39 cellular contexts compared by ENCODE assay signal in genomic region chrX:23338334-23338733, GRCh38. TPM values are rescaled to one million over a fixed set of nuclear protein-coding genes. Genes with fewer than 3 reads are reported as not detected.
"Had no signal": no experiment of that assay in that cellular context is flagged by ENCODE, and none has a peak within 500 bp of the region (broad histone marks: within the 10 kb centered on the region; RNA-seq: fewer than 3 reads in every experiment).

No MANE protein-coding gene starts in this region.

- H3K27ac ChIP-seq: adrenal gland, cardiac muscle cell, VCaP had no signal

- FAIRE-seq: bronchial epithelial cell, TTC549 had no signal

- H3K9me3 Mint-ChIP-seq: activated B cell treated with CpG ODN at 0.5 μM for 24 hours; activated CD4-positive, alpha-beta memory T cell treated with anti-CD3 and anti-CD28 coated beads for 36 hours; activated CD4-positive, alpha-beta T cell treated with anti-CD3 and anti-CD28 coated beads, Interleukin-2, amount 10 ng/mL, durations not matched to agents 24 days and 14 days; activated CD8-positive, alpha-beta T cell treated with anti-CD3 and anti-CD28 coated beads for 36 hours; activated naive CD4-positive, alpha-beta T cell treated with anti-CD3 and anti-CD28 coated beads for 36 hours; activated naive CD4-positive, alpha-beta T cell treated with anti-CD3 and anti-CD28 coated beads, Interleukin-2, amount 50 U/mL, for 72 hours; activated naive CD8-positive, alpha-beta T cell treated with anti-CD3 and anti-CD28 coated beads for 36 hours; activated T-cell treated with anti-CD3 and anti-CD28 coated beads, Interleukin-2, amount 50 U/mL, for 4 hours; activated T-cell treated with anti-CD3 and anti-CD28 coated beads, Interleukin-2, amount 50 U/mL, for 72 hours; activated T-helper 1 cell treated with anti-CD3 and anti-CD28 coated beads, Interleukin-12 subunit alpha, Interleukin-12 subunit beta, Interleukin-2, Interleukin-4 antibody, amounts not matched to agents 30 ng/mL and 10 ng/mL and 1 ng/mL, durations not matched to agents 14 hours and 24 hours and 36 hours; activated T-helper 17 cell treated with anti-CD3 and anti-CD28 coated beads, Interleukin-2, amount 50 U/mL, for 72 hours; central memory CD8-positive, alpha-beta T cell; T-cell; T-helper 1 cell treated with Interleukin-12 subunit alpha and Interleukin-12 subunit beta and Interleukin-4 antibody, amounts not matched to agents 30 μg/mL and 1 μg/mL, for 36 hours; T-helper 2 cell treated with Interferon-gamma antibody and Interleukin-4, amounts not matched to agents 5 μg/mL and 100 μg/mL, for 36 hours had no signal

- H3K27ac Mint-ChIP-seq: activated B cell treated with CpG ODN at 0.5 μM for 24 hours; activated CD4-positive, alpha-beta memory T cell treated with anti-CD3 and anti-CD28 coated beads for 36 hours; activated CD4-positive, alpha-beta T cell treated with anti-CD3 and anti-CD28 coated beads, Interleukin-2, amount 10 ng/mL, durations not matched to agents 24 days and 14 days; activated CD8-positive, alpha-beta T cell treated with anti-CD3 and anti-CD28 coated beads for 36 hours; activated naive CD4-positive, alpha-beta T cell treated with anti-CD3 and anti-CD28 coated beads for 36 hours; activated naive CD4-positive, alpha-beta T cell treated with anti-CD3 and anti-CD28 coated beads, Interleukin-2, amount 50 U/mL, for 72 hours; activated naive CD8-positive, alpha-beta T cell treated with anti-CD3 and anti-CD28 coated beads for 36 hours; activated T-cell treated with anti-CD3 and anti-CD28 coated beads, Interleukin-2, amount 50 U/mL, for 72 hours; activated T-helper 1 cell treated with anti-CD3 and anti-CD28 coated beads, Interleukin-12 subunit alpha, Interleukin-12 subunit beta, Interleukin-2, Interleukin-4 antibody, amounts not matched to agents 30 ng/mL and 10 ng/mL and 1 ng/mL, durations not matched to agents 14 hours and 24 hours and 36 hours; activated T-helper 17 cell treated with anti-CD3 and anti-CD28 coated beads, Interleukin-2, amount 50 U/mL, for 72 hours; brain; T-cell; T-helper 1 cell treated with Interleukin-12 subunit alpha and Interleukin-12 subunit beta and Interleukin-4 antibody, amounts not matched to agents 30 μg/mL and 1 μg/mL, for 36 hours; T-helper 2 cell treated with Interferon-gamma antibody and Interleukin-4, amounts not matched to agents 5 μg/mL and 100 μg/mL, for 36 hours had no signal

- H3K36me3 Mint-ChIP-seq: activated CD4-positive, alpha-beta memory T cell treated with anti-CD3 and anti-CD28 coated beads for 36 hours; activated naive CD4-positive, alpha-beta T cell treated with anti-CD3 and anti-CD28 coated beads, Interleukin-2, amount 50 U/mL, for 72 hours; activated naive CD8-positive, alpha-beta T cell treated with anti-CD3 and anti-CD28 coated beads for 36 hours; brain; T-cell had no signal

- H3K4me1 Mint-ChIP-seq: activated CD4-positive, alpha-beta T cell treated with anti-CD3 and anti-CD28 coated beads, Interleukin-2, amount 10 ng/mL, durations not matched to agents 24 days and 14 days; activated naive CD8-positive, alpha-beta T cell treated with anti-CD3 and anti-CD28 coated beads for 36 hours; activated T-helper 17 cell treated with anti-CD3 and anti-CD28 coated beads, Interleukin-2, amount 50 U/mL, for 72 hours; central memory CD8-positive, alpha-beta T cell had no signal

- H3K4me3 ChIP-seq: adrenal gland, cardiac muscle cell had no signal

- H3K36me3 ChIP-seq: adrenal gland, cardiac muscle cell had no signal

- H3K4me3 Mint-ChIP-seq: activated B cell treated with CpG ODN at 0.5 μM for 24 hours; activated CD4-positive, alpha-beta memory T cell treated with anti-CD3 and anti-CD28 coated beads for 36 hours; activated CD4-positive, alpha-beta T cell treated with anti-CD3 and anti-CD28 coated beads, Interleukin-2, amount 10 ng/mL, durations not matched to agents 24 days and 14 days; activated CD8-positive, alpha-beta T cell treated with anti-CD3 and anti-CD28 coated beads for 36 hours; activated naive CD4-positive, alpha-beta T cell treated with anti-CD3 and anti-CD28 coated beads for 36 hours; activated naive CD8-positive, alpha-beta T cell treated with anti-CD3 and anti-CD28 coated beads for 36 hours; activated T-cell treated with anti-CD3 and anti-CD28 coated beads, Interleukin-2, amount 50 U/mL, for 4 hours; activated T-cell treated with anti-CD3 and anti-CD28 coated beads, Interleukin-2, amount 50 U/mL, for 72 hours; activated T-helper 1 cell treated with anti-CD3 and anti-CD28 coated beads, Interleukin-12 subunit alpha, Interleukin-12 subunit beta, Interleukin-2, Interleukin-4 antibody, amounts not matched to agents 30 ng/mL and 10 ng/mL and 1 ng/mL, durations not matched to agents 14 hours and 24 hours and 36 hours; activated T-helper 17 cell treated with anti-CD3 and anti-CD28 coated beads, Interleukin-2, amount 50 U/mL, for 72 hours; central memory CD8-positive, alpha-beta T cell; T-cell; T-helper 1 cell treated with Interleukin-12 subunit alpha and Interleukin-12 subunit beta and Interleukin-4 antibody, amounts not matched to agents 30 μg/mL and 1 μg/mL, for 36 hours; T-helper 2 cell treated with Interferon-gamma antibody and Interleukin-4, amounts not matched to agents 5 μg/mL and 100 μg/mL, for 36 hours had no signal

- ATAC-seq: activated CD8-positive, alpha-beta T cell treated with anti-CD3 and anti-CD28 coated beads for 36 hours; activated naive CD4-positive, alpha-beta T cell treated with anti-CD3 and anti-CD28 coated beads, Interleukin-2, amount 50 U/mL, for 72 hours; activated T-cell treated with anti-CD3 and anti-CD28 coated beads, Interleukin-2, amount 50 U/mL, for 4 hours; activated T-cell treated with anti-CD3 and anti-CD28 coated beads, Interleukin-2, amount 50 U/mL, for 72 hours; activated T-helper 17 cell treated with anti-CD3 and anti-CD28 coated beads, Interleukin-2, amount 50 U/mL, for 72 hours; T-cell had no signal

- H3K4me1 ChIP-seq: adrenal gland had no signal

- H3K9me3 ChIP-seq: adrenal gland had no signal

- DNase-seq: activated B cell treated with CpG ODN at 0.5 μM for 24 hours; activated CD4-positive, alpha-beta memory T cell treated with anti-CD3 and anti-CD28 coated beads for 36 hours; activated CD4-positive, alpha-beta T cell treated with anti-CD3 and anti-CD28 coated beads for 4 hours; activated CD4-positive, alpha-beta T cell treated with anti-CD3 and anti-CD28 coated beads, Interleukin-2, amount 10 ng/mL, durations not matched to agents 24 days and 14 days; activated CD4-positive, alpha-beta T cell treated with anti-CD3 and anti-CD28 coated beads, Interleukin-2, amount 50 U/mL, for 1 hour; activated CD4-positive, alpha-beta T cell treated with anti-CD3 and anti-CD28 coated beads, Interleukin-2, amount 50 U/mL, for 4 hours; activated CD4-positive, CD25-positive, alpha-beta regulatory T cell treated with anti-CD3 and anti-CD28 coated beads, Interleukin-2, amount 50 U/mL, for 72 hours; activated CD8-positive, alpha-beta memory T cell treated with anti-CD3 and anti-CD28 coated beads, Interleukin-2, amount 50 U/mL, for 4 hours; activated CD8-positive, alpha-beta T cell treated with anti-CD3 and anti-CD28 coated beads for 36 hours; activated effector memory CD4-positive, alpha-beta T cell treated with anti-CD3 and anti-CD28 coated beads, Interleukin-2, amount 50 U/mL, for 16 hours; activated gamma-delta T cell treated with Interleukin-2 at 50 U/mL for 16 hours; activated naive CD4-positive, alpha-beta T cell; activated naive CD4-positive, alpha-beta T cell treated with anti-CD3 and anti-CD28 coated beads for 36 hours; activated naive CD4-positive, alpha-beta T cell treated with anti-CD3 and anti-CD28 coated beads, Interleukin-2, amount 50 U/mL, for 16 hours; activated naive CD8-positive, alpha-beta T cell treated with anti-CD3 and anti-CD28 coated beads for 36 hours; activated T-cell treated with anti-CD3 and anti-CD28 coated beads for 4 hours; activated T-cell treated with anti-CD3 and anti-CD28 coated beads, Interleukin-2, amount 50 U/mL, for 1 hour; activated T-cell treated with anti-CD3 and anti-CD28 coated beads, Interleukin-2, amount 50 U/mL, for 4 hours; activated T-cell treated with anti-CD3 and anti-CD28 coated beads, Interleukin-2, amount 50 U/mL, for 72 hours; adrenal gland; amniotic stem cell; aorta; caudate nucleus; cerebellar nuclear complex; T-cell; T-helper 2 cell; T-helper 9 cell had no signal

RNA-seq across cellular contexts. Expression of gene PTCHD1, which starts 3.7 kb away (rescaled TPM):
- total RNA-seq: activated CD4-positive, alpha-beta memory T cell treated with anti-CD3 and anti-CD28 coated beads for 36 hours; activated CD4-positive, alpha-beta T cell treated with anti-CD3 and anti-CD28 coated beads, Interleukin-2, amount 10 ng/mL, durations not matched to agents 24 days and 14 days; activated CD8-positive, alpha-beta memory T cell treated with anti-CD3 and anti-CD28 coated beads for 36 hours; activated CD8-positive, alpha-beta T cell treated with anti-CD3 and anti-CD28 coated beads for 36 hours; activated naive CD4-positive, alpha-beta T cell treated with anti-CD3 and anti-CD28 coated beads for 36 hours; activated naive CD4-positive, alpha-beta T cell treated with anti-CD3 and anti-CD28 coated beads, Interleukin-2, amount 50 U/mL, for 72 hours; activated naive CD8-positive, alpha-beta T cell treated with anti-CD3 and anti-CD28 coated beads for 36 hours; activated T-cell treated with anti-CD3 and anti-CD28 coated beads, Interleukin-2, amount 50 U/mL, for 4 hours; activated T-cell treated with anti-CD3 and anti-CD28 coated beads, Interleukin-2, amount 50 U/mL, for 72 hours; activated T-helper 1 cell treated with anti-CD3 and anti-CD28 coated beads, Interleukin-12 subunit alpha, Interleukin-12 subunit beta, Interleukin-2, Interleukin-4 antibody, amounts not matched to agents 30 ng/mL and 10 ng/mL and 1 ng/mL, durations not matched to agents 14 hours and 24 hours and 36 hours; bronchial epithelial cell had no signal
